Comparison of ENCODE assay signal across 11 cellular contexts in the genomic region with DNA sequence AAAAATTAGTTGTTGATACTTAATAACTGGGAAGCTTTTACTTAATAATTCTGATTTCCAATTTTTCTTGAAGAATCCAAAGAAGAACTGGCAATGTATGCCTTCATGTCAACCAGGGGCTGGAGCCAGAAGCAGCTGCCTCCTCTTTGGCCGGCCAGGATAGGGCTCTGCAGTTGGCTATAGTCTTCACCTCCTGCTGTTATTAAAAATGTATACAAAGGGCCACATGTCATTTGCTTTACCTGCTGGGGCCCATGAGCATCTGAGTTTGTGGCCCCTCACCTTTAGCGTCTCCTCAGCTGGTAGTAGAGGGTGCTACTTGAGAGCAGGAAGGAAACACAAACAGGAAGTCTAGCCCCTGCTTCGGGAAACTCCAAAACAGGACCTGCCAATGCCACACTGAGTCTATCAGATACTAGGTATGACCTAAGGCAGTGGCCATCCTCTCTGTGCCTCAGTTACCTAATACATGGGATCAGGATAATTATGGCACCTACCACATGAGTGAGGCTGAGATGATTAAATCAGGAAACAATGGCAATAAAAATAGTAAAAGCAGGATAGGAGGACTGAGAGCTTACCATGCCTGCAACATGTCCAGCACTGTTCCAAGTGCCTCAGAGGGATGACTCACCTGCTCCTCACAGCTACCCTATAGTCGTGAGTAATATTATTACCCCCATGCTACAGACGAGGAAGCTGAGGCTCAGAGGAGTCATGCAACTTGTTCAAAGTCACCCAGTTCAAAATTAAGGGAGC. TPM values are rescaled to one million over a fixed set of nuclear protein-coding genes. Genes with fewer than 3 reads are reported as not detected.
A peak's percentile ranks its signal among the peaks of the same experiment; 100 is the strongest.
DNase-seq lines count a peak whose midpoint lies in the region; TF ChIP-seq lines count a peak whose summit lies in the region.
"Had no signal": no experiment of that assay in that cellular context is flagged by ENCODE, and none has a peak within 500 bp of the region (broad histone marks: within the 10 kb centered on the region; RNA-seq: fewer than 3 reads in every experiment).

No MANE protein-coding gene starts in this region.

- TF ChIP-seq CTCF in fibroblast of the aortic adventitia (IDR thresholded peaks at IDR 0.05; ENCODE audit: insufficient read depth, low read length): no peak

- H3K27me3 ChIP-seq in stomach smooth muscle (ENCODE audit: control insufficient read depth in 1 of 2, insufficient read depth in 2 of 2, low read length in 2 of 2): no peaks in the 10 kb centered on the region

- peaks cover 23 to 27% of the 10 kb centered on the region in 2 donors for H3K36me3 ChIP-seq in stomach smooth muscle (ENCODE audit: control insufficient read depth in 2 of 2, insufficient read depth in 2 of 2, low read length in 2 of 2)

- H3K4me1 ChIP-seq in stomach smooth muscle (ENCODE audit: control insufficient read depth, insufficient read depth, low read length): peaks cover 6% of the 10 kb centered on the region

- no peak overlapping the region for H3K4me3 ChIP-seq in fibroblast of the aortic adventitia (ENCODE audit: low read depth, low read length)
- H3K4me3 ChIP-seq in stomach smooth muscle (ENCODE audit: low read length in 2 of 2): no peak overlapping the region
- H3K4me3 ChIP-seq: lower lobe of right lung, thoracic aorta had no signal

- H3K9me3 ChIP-seq in stomach smooth muscle (ENCODE audit: control insufficient read depth in 2 of 2, low read length in 2 of 2): no peaks in the 10 kb centered on the region
- H3K9me3 ChIP-seq: lower lobe of right lung, thoracic aorta had no signal

- peak; percentile 28 for DNase-seq in activated gamma-delta T cell treated with anti-CD3 and anti-CD28 coated beads, Interleukin-2, amount 50 U/mL, for 16 hours (ENCODE audit: low read depth)
- DNase-seq in activated gamma-delta T cell (lab: John Stamatoyannopoulos, UW) (no peak), fibroblast of the aortic adventitia (ENCODE audit: low read depth) (peak; percentile 73), SIG-M5 treated with dmso at 0.1 percent for 504 hours (lab: John Stamatoyannopoulos, UW; ENCODE audit: unreplicated experiment) (no peak), NCI-H2081 (lab: John Stamatoyannopoulos, UW) (no peak), cerebellar cortex (ENCODE audit: low spot score) (no peak)
- DNase-seq in activated CD4-positive, alpha-beta T cell treated with anti-CD3 and anti-CD28 coated beads, Interleukin-2, amount 50 U/mL, for 4 hours: peak; percentile 35 to 50
- DNase-seq: lower lobe of right lung had no signal

- peak overlapping the region; percentile 18 for H3K27ac ChIP-seq in stomach smooth muscle (ENCODE audit: low read length)
- H3K27ac ChIP-seq: C4-2B, lower lobe of right lung, thoracic aorta had no signal

- H3K9ac ChIP-seq in stomach smooth muscle (ENCODE audit: low read length in 2 of 2): no peak overlapping the region

RNA-seq across cellular contexts. Expression of a gene that starts 21.3 kb away (rescaled TPM):
- total RNA-seq in fibroblast of the aortic adventitia (ENCODE audit: low replicate concordance): 1.5 and 2.8 TPM in 2 replicates

RNA-seq across cellular contexts. Expression of a gene that starts 45.0 kb away (rescaled TPM):
- total RNA-seq in fibroblast of the aortic adventitia (ENCODE audit: low replicate concordance): 111 and 194 TPM in 2 replicates

RNA-seq across cellular contexts. Expression of a gene that starts 50.4 kb away (rescaled TPM):
- 26.2 and 42.6 TPM in 2 replicates for total RNA-seq in fibroblast of the aortic adventitia (ENCODE audit: low replicate concordance)

Comparison
In these comparisons a context has a peak if more than half of its experiments do, and no peak if none do; other contexts are left out.
1. DNase-seq: peak in activated gamma-delta T cell treated with anti-CD3 and anti-CD28 coated beads, Interleukin-2, amount 50 U/mL, for 16 hours (single experiment), activated CD4-positive, alpha-beta T cell treated with anti-CD3 and anti-CD28 coated beads, Interleukin-2, amount 50 U/mL, for 4 hours (2 of 2) and fibroblast of the aortic adventitia (single experiment); none in activated gamma-delta T cell (single experiment), SIG-M5 treated with dmso at 0.1 percent for 504 hours (single experiment), NCI-H2081 (0 of 2) and cerebellar cortex (single experiment).